In the genomic region with DNA sequence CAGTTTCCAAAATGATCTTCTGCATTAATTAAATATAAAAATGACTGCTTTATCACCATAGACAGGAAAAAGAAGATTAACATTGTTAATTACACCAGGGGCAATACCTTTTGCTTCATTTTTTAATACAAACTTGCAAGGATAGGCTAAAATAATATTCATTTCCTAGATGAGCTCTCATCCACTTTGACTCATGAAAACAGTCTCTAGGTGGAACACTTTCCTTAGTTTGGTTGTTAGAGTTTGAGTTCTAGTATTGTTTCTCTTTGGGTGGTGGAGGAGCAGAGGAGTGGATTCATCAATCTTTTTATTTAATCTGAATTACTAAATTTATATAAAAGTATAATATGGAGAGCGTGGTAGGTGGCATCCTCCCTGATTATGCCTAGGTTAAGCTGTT, we compare ENCODE assay signal across 1 cellular context.
TF ChIP-seq lines count a peak whose summit lies in the region.

No MANE protein-coding gene starts in this region.

TF ChIP-seq in SK-N-SH treated with all-trans-retinoic acid at 6 μM for 48 hours, 23 proteins besides CTCF, POLR2A, EP300 and RAD21 (continued from another document):
- TF ChIP-seq PPARA (CRISPR knock-in tag; IDR thresholded peaks at IDR 0.05; ENCODE audit: borderline replicate concordance) (no peak), ZC3H10 (CRISPR knock-in tag; IDR thresholded peaks at IDR 0.05) (no peak), OSR1 (CRISPR knock-in tag; IDR thresholded peaks at IDR 0.05) (no peak), POU6F1 (CRISPR knock-in tag; IDR thresholded peaks at IDR 0.05; ENCODE audit: borderline replicate concordance, low read depth) (no peak), CSDC2 (CRISPR knock-in tag; IDR thresholded peaks at IDR 0.05) (no peak), SNAI2 (CRISPR knock-in tag; IDR thresholded peaks at IDR 0.05) (no peak), TSHZ2 (CRISPR knock-in tag; IDR thresholded peaks at IDR 0.05) (no peak)
- TF ChIP-seq, protein P1, sequence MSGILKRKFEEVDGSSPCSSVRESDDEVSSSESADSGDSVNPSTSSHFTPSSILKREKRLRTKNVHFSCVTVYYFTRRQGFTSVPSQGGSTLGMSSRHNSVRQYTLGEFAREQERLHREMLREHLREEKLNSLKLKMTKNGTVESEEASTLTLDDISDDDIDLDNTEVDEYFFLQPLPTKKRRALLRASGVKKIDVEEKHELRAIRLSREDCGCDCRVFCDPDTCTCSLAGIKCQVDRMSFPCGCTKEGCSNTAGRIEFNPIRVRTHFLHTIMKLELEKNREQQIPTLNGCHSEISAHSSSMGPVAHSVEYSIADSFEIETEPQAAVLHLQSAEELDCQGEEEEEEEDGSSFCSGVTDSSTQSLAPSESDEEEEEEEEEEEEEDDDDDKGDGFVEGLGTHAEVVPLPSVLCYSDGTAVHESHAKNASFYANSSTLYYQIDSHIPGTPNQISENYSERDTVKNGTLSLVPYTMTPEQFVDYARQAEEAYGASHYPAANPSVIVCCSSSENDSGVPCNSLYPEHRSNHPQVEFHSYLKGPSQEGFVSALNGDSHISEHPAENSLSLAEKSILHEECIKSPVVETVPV (CRISPR knock-in tag; IDR thresholded peaks at IDR 0.05) = no peak
